In genomic region chr17:81093576-81094223, GRCh38 we compare ENCODE assay signal across 1 cellular context.
TF ChIP-seq lines count a peak whose summit lies in the region.

No MANE protein-coding gene starts in this region.

TF ChIP-seq in A549, 52 proteins besides CTCF, POLR2A, EP300 and RAD21 (continued from another document):
- no peak for TF ChIP-seq FOSL2 (IDR thresholded peaks at IDR 0.05)
- no peak for TF ChIP-seq FOSL2 (CRISPR knock-in tag; IDR thresholded peaks at IDR 0.05)
- TF ChIP-seq GATA3 (IDR thresholded peaks at IDR 0.05; ENCODE audit: borderline replicate concordance), result no peak
- TF ChIP-seq PBX3 (IDR thresholded peaks at IDR 0.05), result no peak
- no peak for TF ChIP-seq POLR2AphosphoS2 (conservative IDR thresholded peaks at IDR 0.05; ENCODE audit: low read length)
- no peak for TF ChIP-seq ZFP36 (IDR thresholded peaks at IDR 0.05; ENCODE audit: borderline replicate concordance, partially characterized antibody)
